In the genomic region with DNA sequence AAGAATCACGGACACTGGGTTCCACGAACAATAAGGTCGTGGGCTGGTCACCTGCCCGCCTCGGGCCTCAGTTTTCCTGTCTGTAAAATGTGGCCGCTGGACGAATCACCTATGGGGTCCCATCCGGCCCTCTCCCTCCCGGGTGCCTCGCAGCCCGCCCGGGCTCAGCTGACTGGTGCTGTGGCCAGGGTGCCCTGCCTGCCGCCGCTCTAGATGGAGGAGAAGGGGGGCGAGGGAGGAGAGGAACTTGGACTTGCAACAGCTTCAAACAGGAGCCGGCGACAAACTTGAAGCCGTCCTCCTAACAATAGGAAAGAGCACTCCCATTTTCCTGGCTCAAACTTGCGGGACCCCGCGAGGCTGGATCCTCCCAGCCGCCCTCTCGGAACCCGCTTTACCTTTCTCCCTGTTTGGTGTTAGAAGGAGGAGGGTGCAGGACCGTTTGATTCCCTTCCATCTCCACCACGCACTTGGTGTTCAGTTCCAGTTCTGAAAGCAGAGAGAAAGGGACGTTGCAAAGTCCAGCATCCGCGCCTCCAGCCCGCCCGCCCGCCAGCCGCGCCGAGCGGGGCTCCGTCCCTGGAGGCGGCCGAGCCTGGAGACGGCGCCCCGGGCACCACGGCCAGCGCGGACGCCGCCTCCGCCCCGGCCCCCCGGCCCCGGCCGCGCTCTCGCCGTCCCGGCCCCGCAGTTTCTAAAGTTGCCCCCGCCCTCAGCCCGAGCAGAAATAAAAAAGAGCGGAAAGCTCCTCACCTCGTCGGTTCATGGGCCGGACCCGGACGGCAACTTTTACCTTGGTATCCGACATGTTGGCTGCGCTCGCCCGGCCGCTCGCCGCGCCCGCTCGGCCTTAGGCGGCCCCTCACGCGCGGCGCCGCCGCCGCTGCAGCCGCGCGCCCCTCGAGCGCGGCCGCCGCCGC, we compare ENCODE assay signal across 8 cellular contexts. TPM values are rescaled to one million over a fixed set of nuclear protein-coding genes. Genes with fewer than 3 reads are reported as not detected.
DNase-seq lines count a peak whose midpoint lies in the region; ATAC-seq and TF ChIP-seq lines count a peak whose summit lies in the region.

No MANE protein-coding gene starts in this region.

- H3K27me3 ChIP-seq in aorta (ENCODE audit: control insufficient read depth in 1 of 2, insufficient read depth in 2 of 2, low read length in 1 of 2), result no peaks in the 10 kb centered on the region

- peak overlapping the region; percentile 89 for H3K4me3 ChIP-seq in WI38 (ENCODE audit: low read depth, low read length)
- H3K4me3 ChIP-seq in fibroblast of mammary gland (ENCODE audit: control insufficient read depth, low read depth, low read length), result peak overlapping the region; percentile 80
- peak overlapping the region; percentile 72 to 86 for H3K4me3 ChIP-seq in aorta (ENCODE audit: low read length in 2 of 2)

- peak overlapping the region; percentile 82 to 98 for H3K27ac ChIP-seq in aorta (ENCODE audit: low read depth in 1 of 2, low read length in 2 of 2)

- intact Hi-C loops in aorta (cut with DNase I), result loop anchor here (2.0 to 5.0 kb wide), 5 partner anchors 55 to 140 kb away; partner anchors contain the start of gene NHLRC1 (in 1 of the 2)

- H3K9me3 ChIP-seq in aorta (ENCODE audit: control insufficient read depth, low read length), result no peaks in the 10 kb centered on the region

- ATAC-seq in GM21619 (IDR thresholded peaks at IDR 0.05; ENCODE audit: unreplicated experiment) (peak; percentile 14), aorta (ENCODE audit: low FRiP score) (peak; percentile 74)

- no peaks in the 10 kb centered on the region for H3K36me3 ChIP-seq in aorta (ENCODE audit: control insufficient read depth in 1 of 2, insufficient read depth in 2 of 2, low read length in 1 of 2)

- no peaks in the 10 kb centered on the region for H3K4me1 ChIP-seq in aorta (ENCODE audit: control insufficient read depth in 1 of 2, insufficient read depth in 2 of 2, low read length in 2 of 2)

- peak; percentile 29 for DNase-seq in NCI-H146 (lab: John Stamatoyannopoulos, UW)
- DNase-seq in NCI-H146 treated with DMSO at 0.1 percent for 48 hours (lab: John Stamatoyannopoulos, UW; ENCODE audit: unreplicated experiment), result no peak
- DNase-seq in HuH-7.5 (ENCODE audit: low spot score), result peak; percentile 55
- peak; percentile 40 for DNase-seq in fibroblast of mammary gland (ENCODE audit: low read depth)
- DNase-seq in myocyte (ENCODE audit: low read depth), result peak; percentile 61
- DNase-seq in aorta, result peak; percentile 85 to 86

- WGBS in aorta, 2 donors, result 0 to 1% methylated on average over 66 to 92 of the region's 92 CpGs

- TF ChIP-seq CTCF in WI38 (IDR thresholded peaks at IDR 0.05; ENCODE audit: low read depth, low read length) (no peak), fibroblast of mammary gland (conservative IDR thresholded peaks at IDR 0.05; ENCODE audit: control insufficient read depth, insufficient read depth, low read depth, low read length) (no peak)

RNA-seq across cellular contexts. Expression of gene KIF13A, which starts 0.5 kb away (rescaled TPM):
- total RNA-seq in myocyte (51.2 and 84.5 TPM in 2 replicates), aorta (100 to 1,000 TPM in 1 of 2 donors, 10 to 100 TPM in 1; 89.2 to 109 TPM)
- 36.5 TPM for polyA plus RNA-seq in myocyte (2012)
- polyA plus RNA-seq in aorta, result 10 to 100 TPM; 52.6 to 56.1 TPM
